In the genomic region with DNA sequence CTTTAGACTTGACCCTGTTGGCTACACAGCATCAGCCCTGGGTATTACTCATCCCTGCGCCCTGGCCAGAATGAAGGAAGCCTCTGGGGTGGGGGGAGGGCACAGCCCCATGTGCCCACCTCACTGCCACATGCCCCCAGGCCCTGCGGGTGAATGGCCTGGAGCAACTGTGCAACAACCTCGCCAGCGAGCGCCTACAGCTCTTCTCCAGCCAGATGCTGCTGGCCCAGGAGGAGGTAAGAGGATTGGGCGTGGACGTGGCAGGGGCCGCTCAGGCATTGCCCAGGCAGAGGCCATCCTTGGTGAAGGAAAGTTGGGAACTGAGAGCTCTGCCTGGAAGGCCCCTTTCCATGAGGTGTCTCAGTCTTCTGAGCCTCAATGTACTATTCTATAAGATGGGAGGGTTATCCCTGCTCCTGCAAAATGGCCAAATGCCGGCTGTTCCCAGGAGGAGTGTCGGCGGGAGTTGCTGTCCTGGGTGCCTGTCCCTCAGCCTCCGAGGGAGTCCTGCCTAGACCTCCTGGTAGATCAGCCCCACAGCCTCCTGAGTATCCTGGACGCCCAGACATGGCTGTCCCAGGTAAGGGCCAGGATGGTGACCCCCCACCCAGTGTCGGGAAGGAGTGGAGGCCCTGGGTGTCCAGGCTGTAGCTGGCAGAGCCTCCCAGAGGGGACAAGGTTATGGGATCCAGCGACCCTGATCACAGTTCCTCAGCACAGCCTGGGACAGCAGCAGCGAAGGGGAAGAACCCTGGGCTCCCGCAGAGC, we compare ENCODE assay signal across 26 cellular contexts. TPM values are rescaled to one million over a fixed set of nuclear protein-coding genes. Genes with fewer than 3 reads are reported as not detected.
"Had no signal": no experiment of that assay in that cellular context is flagged by ENCODE, and none has a peak within 500 bp of the region (broad histone marks: within the 10 kb centered on the region; RNA-seq: fewer than 3 reads in every experiment).

No MANE protein-coding gene starts in this region.

- H3K4me1 ChIP-seq: left ventricle myocardium inferior, lower lobe of right lung, parathyroid adenoma, right atrium auricular region, spleen, testis, tibial artery had no signal

- H3K27me3 Mint-ChIP-seq: progenitor cell of endocrine pancreas; stimulated activated memory B cell treated with anti-CD40 and anti-IgM and Interleukin-4, amounts not matched to agents 10 μg/mL and 1 μg/mL and 100 μg/mL, for 72 hours; type B pancreatic cell had no signal

- H3K27ac ChIP-seq: coronary artery, esophagus squamous epithelium, hepatocyte, left ventricle myocardium inferior, lower lobe of right lung, neutrophil, parathyroid adenoma, right atrium auricular region, skin epidermis, spleen, testis, tibial artery had no signal

- H3K36me3 ChIP-seq: esophagus squamous epithelium, left ventricle myocardium inferior, lower lobe of right lung, right atrium auricular region had no signal

- DNase-seq: dermis blood vessel endothelial cell; effector memory CD4-positive, alpha-beta T cell; erythroblast; esophagus squamous epithelium; foreskin melanocyte; head of caudate nucleus; left cardiac atrium; left ventricle myocardium inferior; lower lobe of right lung; natural killer cell; spleen; stimulated activated CD4-positive, alpha-beta T cell treated with anti-CD3 and anti-CD28 coated beads, Interleukin-4, amount 100 ng/mL, for 4 hours; stimulated activated naive CD8-positive, alpha-beta T cell treated with anti-CD3 and anti-CD28 coated beads, Interleukin-15, Interleukin-2, amounts not matched to agents 100 U/mL and 50 U/mL, for 24 hours; substantia nigra; testis had no signal

- H3K27ac Mint-ChIP-seq: natural killer cell; progenitor cell of endocrine pancreas; stimulated activated memory B cell treated with anti-CD40 and anti-IgM and Interleukin-4, amounts not matched to agents 10 μg/mL and 1 μg/mL and 100 μg/mL, for 72 hours; type B pancreatic cell had no signal

- H3K27me3 ChIP-seq: esophagus squamous epithelium, hepatocyte, neutrophil, right atrium auricular region, spleen, testis had no signal

- H3K4me3 ChIP-seq: coronary artery, esophagus squamous epithelium, hepatocyte, left ventricle myocardium inferior, lower lobe of right lung, right atrium auricular region, skin epidermis, spleen, testis, tibial artery had no signal

- H3K79me2 ChIP-seq: hepatocyte, parathyroid adenoma had no signal

- ATAC-seq: lower lobe of right lung; natural killer cell; stimulated activated memory B cell treated with anti-CD40 and anti-IgM and Interleukin-4, amounts not matched to agents 10 μg/mL and 1 μg/mL and 100 μg/mL, for 72 hours had no signal

- H3K9me3 Mint-ChIP-seq: natural killer cell; stimulated activated memory B cell treated with anti-CD40 and anti-IgM and Interleukin-4, amounts not matched to agents 10 μg/mL and 1 μg/mL and 100 μg/mL, for 72 hours; type B pancreatic cell had no signal

- H2AFZ ChIP-seq: hepatocyte, parathyroid adenoma had no signal

- H3K9ac ChIP-seq: parathyroid adenoma had no signal

- H3K4me3 Mint-ChIP-seq: natural killer cell; stimulated activated memory B cell treated with anti-CD40 and anti-IgM and Interleukin-4, amounts not matched to agents 10 μg/mL and 1 μg/mL and 100 μg/mL, for 72 hours; type B pancreatic cell had no signal

- H3K9me3 ChIP-seq: esophagus squamous epithelium, left ventricle myocardium inferior, lower lobe of right lung, neutrophil, right atrium auricular region, spleen, testis, tibial artery had no signal

- H3K4me2 ChIP-seq: hepatocyte had no signal

- H3K36me3 Mint-ChIP-seq: natural killer cell; stimulated activated memory B cell treated with anti-CD40 and anti-IgM and Interleukin-4, amounts not matched to agents 10 μg/mL and 1 μg/mL and 100 μg/mL, for 72 hours; type B pancreatic cell had no signal

RNA-seq across cellular contexts. Expression of gene SMIM5, which starts 36.7 kb away (rescaled TPM):
- total RNA-seq: dermis blood vessel endothelial cell, glomerular endothelial cell had no signal
